Comparison of ENCODE assay signal across 1 cellular context in the genomic region with DNA sequence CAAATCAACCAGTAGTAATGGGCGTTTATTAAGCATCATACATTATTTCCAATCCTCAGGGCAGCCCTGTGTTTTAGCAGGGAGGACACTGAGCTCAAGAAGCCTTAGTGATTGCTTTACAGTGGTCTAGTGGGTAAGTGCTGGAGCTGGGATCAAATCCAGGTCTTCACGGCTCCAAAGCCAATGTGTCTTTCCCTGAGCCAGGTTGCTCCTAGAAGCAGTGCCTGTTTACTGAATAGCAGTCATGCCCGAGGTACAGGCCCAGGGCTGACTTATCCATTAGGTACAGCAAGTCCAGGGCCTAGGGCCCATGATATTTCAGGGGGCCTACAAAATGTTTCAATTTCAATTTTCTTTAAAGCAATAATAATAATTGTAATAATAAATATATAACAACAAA.
TF ChIP-seq lines count a peak whose summit lies in the region.

No MANE protein-coding gene starts in this region.

TF ChIP-seq in GM12878, 131 proteins besides CTCF, POLR2A, EP300 and RAD21:
- TF ChIP-seq SMAD1 (IDR thresholded peaks at IDR 0.05; ENCODE audit: low read depth, partially characterized antibody) (no peak), RB1 (IDR thresholded peaks at IDR 0.05; ENCODE audit: borderline replicate concordance) (no peak), SRF (IDR thresholded peaks at IDR 0.05; ENCODE audit: low read depth in 2 of 2, low read length in 2 of 2) (no peak), FOS (IDR thresholded peaks at IDR 0.05; ENCODE audit: borderline replicate concordance, extremely low read depth, insufficient read length) (no peak), HDAC2 (IDR thresholded peaks at IDR 0.05) (no peak), EED (IDR thresholded peaks at IDR 0.05; ENCODE audit: low read depth) (no peak), RBBP5 (conservative IDR thresholded peaks at IDR 0.05) (no peak), MYB (IDR thresholded peaks at IDR 0.05; ENCODE audit: borderline replicate concordance, low read depth, low read length) (no peak), IRF4 (IDR thresholded peaks at IDR 0.05; ENCODE audit: low read depth, low read length) (no peak), ZNF384 (IDR thresholded peaks at IDR 0.05; ENCODE audit: borderline replicate concordance, low read depth, low read length) (no peak), ATF7 (IDR thresholded peaks at IDR 0.05; ENCODE audit: low read depth) (no peak), RELA (IDR thresholded peaks at IDR 0.05; ENCODE audit: borderline replicate concordance, partially characterized antibody) (no peak)
- TF ChIP-seq, protein P1, sequence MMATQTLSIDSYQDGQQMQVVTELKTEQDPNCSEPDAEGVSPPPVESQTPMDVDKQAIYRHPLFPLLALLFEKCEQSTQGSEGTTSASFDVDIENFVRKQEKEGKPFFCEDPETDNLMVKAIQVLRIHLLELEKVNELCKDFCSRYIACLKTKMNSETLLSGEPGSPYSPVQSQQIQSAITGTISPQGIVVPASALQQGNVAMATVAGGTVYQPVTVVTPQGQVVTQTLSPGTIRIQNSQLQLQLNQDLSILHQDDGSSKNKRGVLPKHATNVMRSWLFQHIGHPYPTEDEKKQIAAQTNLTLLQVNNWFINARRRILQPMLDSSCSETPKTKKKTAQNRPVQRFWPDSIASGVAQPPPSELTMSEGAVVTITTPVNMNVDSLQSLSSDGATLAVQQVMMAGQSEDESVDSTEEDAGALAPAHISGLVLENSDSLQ (IDR thresholded peaks at IDR 0.05): no peak
- TF ChIP-seq, protein P2, sequence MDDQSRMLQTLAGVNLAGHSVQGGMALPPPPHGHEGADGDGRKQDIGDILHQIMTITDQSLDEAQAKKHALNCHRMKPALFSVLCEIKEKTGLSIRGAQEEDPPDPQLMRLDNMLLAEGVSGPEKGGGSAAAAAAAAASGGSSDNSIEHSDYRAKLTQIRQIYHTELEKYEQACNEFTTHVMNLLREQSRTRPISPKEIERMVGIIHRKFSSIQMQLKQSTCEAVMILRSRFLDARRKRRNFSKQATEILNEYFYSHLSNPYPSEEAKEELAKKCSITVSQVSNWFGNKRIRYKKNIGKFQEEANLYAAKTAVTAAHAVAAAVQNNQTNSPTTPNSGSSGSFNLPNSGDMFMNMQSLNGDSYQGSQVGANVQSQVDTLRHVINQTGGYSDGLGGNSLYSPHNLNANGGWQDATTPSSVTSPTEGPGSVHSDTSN (IDR thresholded peaks at IDR 0.05; ENCODE audit: insufficient replicate concordance, low read depth, low read length): no peak
- TF ChIP-seq, protein P3, sequence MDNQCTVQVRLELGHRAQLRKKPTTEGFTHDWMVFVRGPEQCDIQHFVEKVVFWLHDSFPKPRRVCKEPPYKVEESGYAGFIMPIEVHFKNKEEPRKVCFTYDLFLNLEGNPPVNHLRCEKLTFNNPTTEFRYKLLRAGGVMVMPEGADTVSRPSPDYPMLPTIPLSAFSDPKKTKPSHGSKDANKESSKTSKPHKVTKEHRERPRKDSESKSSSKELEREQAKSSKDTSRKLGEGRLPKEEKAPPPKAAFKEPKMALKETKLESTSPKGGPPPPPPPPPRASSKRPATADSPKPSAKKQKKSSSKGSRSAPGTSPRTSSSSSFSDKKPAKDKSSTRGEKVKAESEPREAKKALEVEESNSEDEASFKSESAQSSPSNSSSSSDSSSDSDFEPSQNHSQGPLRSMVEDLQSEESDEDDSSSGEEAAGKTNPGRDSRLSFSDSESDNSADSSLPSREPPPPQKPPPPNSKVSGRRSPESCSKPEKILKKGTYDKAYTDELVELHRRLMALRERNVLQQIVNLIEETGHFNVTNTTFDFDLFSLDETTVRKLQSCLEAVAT (IDR thresholded peaks at IDR 0.05): no peak
- TF ChIP-seq, protein P4, sequence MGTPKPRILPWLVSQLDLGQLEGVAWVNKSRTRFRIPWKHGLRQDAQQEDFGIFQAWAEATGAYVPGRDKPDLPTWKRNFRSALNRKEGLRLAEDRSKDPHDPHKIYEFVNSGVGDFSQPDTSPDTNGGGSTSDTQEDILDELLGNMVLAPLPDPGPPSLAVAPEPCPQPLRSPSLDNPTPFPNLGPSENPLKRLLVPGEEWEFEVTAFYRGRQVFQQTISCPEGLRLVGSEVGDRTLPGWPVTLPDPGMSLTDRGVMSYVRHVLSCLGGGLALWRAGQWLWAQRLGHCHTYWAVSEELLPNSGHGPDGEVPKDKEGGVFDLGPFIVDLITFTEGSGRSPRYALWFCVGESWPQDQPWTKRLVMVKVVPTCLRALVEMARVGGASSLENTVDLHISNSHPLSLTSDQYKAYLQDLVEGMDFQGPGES (IDR thresholded peaks at IDR 0.05): no peak
- TF ChIP-seq, protein P5, sequence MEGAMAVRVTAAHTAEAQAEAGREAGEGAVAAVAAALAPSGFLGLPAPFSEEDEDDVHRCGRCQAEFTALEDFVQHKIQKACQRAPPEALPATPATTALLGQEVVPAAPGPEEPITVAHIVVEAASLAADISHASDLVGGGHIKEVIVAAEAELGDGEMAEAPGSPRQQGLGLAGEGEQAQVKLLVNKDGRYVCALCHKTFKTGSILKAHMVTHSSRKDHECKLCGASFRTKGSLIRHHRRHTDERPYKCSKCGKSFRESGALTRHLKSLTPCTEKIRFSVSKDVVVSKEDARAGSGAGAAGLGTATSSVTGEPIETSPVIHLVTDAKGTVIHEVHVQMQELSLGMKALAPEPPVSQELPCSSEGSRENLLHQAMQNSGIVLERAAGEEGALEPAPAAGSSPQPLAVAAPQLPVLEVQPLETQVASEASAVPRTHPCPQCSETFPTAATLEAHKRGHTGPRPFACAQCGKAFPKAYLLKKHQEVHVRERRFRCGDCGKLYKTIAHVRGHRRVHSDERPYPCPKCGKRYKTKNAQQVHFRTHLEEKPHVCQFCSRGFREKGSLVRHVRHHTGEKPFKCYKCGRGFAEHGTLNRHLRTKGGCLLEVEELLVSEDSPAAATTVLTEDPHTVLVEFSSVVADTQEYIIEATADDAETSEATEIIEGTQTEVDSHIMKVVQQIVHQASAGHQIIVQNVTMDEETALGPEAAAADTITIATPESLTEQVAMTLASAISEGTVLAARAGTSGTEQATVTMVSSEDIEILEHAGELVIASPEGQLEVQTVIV (IDR thresholded peaks at IDR 0.05; ENCODE audit: borderline replicate concordance, partially characterized antibody): no peak
- TF ChIP-seq, protein P6, sequence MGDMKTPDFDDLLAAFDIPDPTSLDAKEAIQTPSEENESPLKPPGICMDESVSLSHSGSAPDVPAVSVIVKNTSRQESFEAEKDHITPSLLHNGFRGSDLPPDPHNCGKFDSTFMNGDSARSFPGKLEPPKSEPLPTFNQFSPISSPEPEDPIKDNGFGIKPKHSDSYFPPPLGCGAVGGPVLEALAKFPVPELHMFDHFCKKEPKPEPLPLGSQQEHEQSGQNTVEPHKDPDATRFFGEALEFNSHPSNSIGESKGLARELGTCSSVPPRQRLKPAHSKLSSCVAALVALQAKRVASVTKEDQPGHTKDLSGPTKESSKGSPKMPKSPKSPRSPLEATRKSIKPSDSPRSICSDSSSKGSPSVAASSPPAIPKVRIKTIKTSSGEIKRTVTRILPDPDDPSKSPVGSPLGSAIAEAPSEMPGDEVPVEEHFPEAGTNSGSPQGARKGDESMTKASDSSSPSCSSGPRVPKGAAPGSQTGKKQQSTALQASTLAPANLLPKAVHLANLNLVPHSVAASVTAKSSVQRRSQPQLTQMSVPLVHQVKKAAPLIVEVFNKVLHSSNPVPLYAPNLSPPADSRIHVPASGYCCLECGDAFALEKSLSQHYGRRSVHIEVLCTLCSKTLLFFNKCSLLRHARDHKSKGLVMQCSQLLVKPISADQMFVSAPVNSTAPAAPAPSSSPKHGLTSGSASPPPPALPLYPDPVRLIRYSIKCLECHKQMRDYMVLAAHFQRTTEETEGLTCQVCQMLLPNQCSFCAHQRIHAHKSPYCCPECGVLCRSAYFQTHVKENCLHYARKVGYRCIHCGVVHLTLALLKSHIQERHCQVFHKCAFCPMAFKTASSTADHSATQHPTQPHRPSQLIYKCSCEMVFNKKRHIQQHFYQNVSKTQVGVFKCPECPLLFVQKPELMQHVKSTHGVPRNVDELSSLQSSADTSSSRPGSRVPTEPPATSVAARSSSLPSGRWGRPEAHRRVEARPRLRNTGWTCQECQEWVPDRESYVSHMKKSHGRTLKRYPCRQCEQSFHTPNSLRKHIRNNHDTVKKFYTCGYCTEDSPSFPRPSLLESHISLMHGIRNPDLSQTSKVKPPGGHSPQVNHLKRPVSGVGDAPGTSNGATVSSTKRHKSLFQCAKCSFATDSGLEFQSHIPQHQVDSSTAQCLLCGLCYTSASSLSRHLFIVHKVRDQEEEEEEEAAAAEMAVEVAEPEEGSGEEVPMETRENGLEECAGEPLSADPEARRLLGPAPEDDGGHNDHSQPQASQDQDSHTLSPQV (IDR thresholded peaks at IDR 0.05): no peak
